In genomic region chr9:73042155-73042554, GRCh38 we compare ENCODE assay signal across 21 cellular contexts.
A peak's percentile ranks its signal among the peaks of the same experiment; 100 is the strongest.
DNase-seq lines count a peak whose midpoint lies in the region; ATAC-seq and TF ChIP-seq lines count a peak whose summit lies in the region.
"Had no signal": no experiment of that assay in that cellular context is flagged by ENCODE, and none has a peak within 500 bp of the region (broad histone marks: within the 10 kb centered on the region; RNA-seq: fewer than 3 reads in every experiment).

No MANE protein-coding gene starts in this region.

- peak; percentile 28 for DNase-seq in Daoy (ENCODE audit: low read depth)
- peak; percentile 18 for DNase-seq in RWPE1 (ENCODE audit: low spot score)
- DNase-seq in fibroblast of pulmonary artery (ENCODE audit: low read depth) = peak; percentile 10
- no peak for DNase-seq in omental fat pad (ENCODE audit: low spot score)
- DNase-seq in NCI-H146 treated with DMSO at 0.1 percent for 48 hours (lab: John Stamatoyannopoulos, UW; ENCODE audit: unreplicated experiment) = no peak
- no peak for DNase-seq in iPS-NIHi7 (ENCODE audit: extremely low spot score)
- DNase-seq in GM20000 (ENCODE audit: low spot score) = no peak
- DNase-seq: activated CD8-positive, alpha-beta T cell treated with anti-CD3 and anti-CD28 coated beads for 36 hours; activated T-cell treated with anti-CD3 and anti-CD28 coated beads, Interleukin-2, amount 50 U/mL, for 24 hours; Caco-2; Karpas-422; left colon; NCI-H526 treated with DMSO at 0.1 percent for 48 hours; SIG-M5; stimulated activated naive CD8-positive, alpha-beta T cell treated with anti-CD3 and anti-CD28 coated beads, Interleukin-15, Interleukin-2, amounts not matched to agents 100 U/mL and 50 U/mL, for 24 hours; T-helper 2 cell; transverse colon had no signal

- no peak overlapping the region for H3K27ac ChIP-seq in RWPE1
- H3K27ac ChIP-seq: cardiac muscle cell, right atrium auricular region, transverse colon had no signal

- ATAC-seq in omental fat pad (ENCODE audit: low FRiP score) = peak; percentile 60
- ATAC-seq in HG02623 (IDR thresholded peaks at IDR 0.05; ENCODE audit: unreplicated experiment) = no peak
- ATAC-seq: activated CD8-positive, alpha-beta T cell treated with anti-CD3 and anti-CD28 coated beads for 36 hours; left colon; stimulated activated naive CD8-positive, alpha-beta T cell treated with anti-CD3 and anti-CD28 coated beads, Interleukin-15, Interleukin-2, amounts not matched to agents 100 U/mL and 50 U/mL, for 24 hours had no signal

- TF ChIP-seq CTCF in RWPE1 (conservative IDR thresholded peaks at IDR 0.05; ENCODE audit: low read depth) (no peak), fibroblast of pulmonary artery (IDR thresholded peaks at IDR 0.05; ENCODE audit: low read length, missing control alignments) (no peak), omental fat pad (IDR thresholded peaks at IDR 0.05) (no peak), GM20000 (IDR thresholded peaks at IDR 0.05; ENCODE audit: extremely low read depth, missing control alignments) (no peak)

- no peak overlapping the region for H3K4me3 ChIP-seq in fibroblast of pulmonary artery (replicated peaks; ENCODE audit: low read depth, low read length)
- H3K4me3 ChIP-seq: cardiac muscle cell, HAP-1, right atrium auricular region, transverse colon had no signal

- CTCF ChIA-PET in RWPE1 (lab: Yijun Ruan, JAX) = interaction anchor here (0.5 to 0.7 kb wide), 3 partner anchors 36 to 501 kb away, joined by 3 read pairs; no protein-coding TSS in a partner anchor

- POLR2A ChIA-PET in RWPE1 (lab: Yijun Ruan, JAX; ENCODE audit: low non-redundant PET) = no interaction called here

Comparison
In these comparisons a context has a peak if more than half of its experiments do, and no peak if none do; other contexts are left out.
1. DNase-seq: peak in Daoy (single experiment), RWPE1 (single experiment) and fibroblast of pulmonary artery (single experiment); none in omental fat pad (single experiment), NCI-H146 treated with DMSO at 0.1 percent for 48 hours (single experiment), iPS-NIHi7 (single experiment) and GM20000 (single experiment).